In the genomic region with DNA sequence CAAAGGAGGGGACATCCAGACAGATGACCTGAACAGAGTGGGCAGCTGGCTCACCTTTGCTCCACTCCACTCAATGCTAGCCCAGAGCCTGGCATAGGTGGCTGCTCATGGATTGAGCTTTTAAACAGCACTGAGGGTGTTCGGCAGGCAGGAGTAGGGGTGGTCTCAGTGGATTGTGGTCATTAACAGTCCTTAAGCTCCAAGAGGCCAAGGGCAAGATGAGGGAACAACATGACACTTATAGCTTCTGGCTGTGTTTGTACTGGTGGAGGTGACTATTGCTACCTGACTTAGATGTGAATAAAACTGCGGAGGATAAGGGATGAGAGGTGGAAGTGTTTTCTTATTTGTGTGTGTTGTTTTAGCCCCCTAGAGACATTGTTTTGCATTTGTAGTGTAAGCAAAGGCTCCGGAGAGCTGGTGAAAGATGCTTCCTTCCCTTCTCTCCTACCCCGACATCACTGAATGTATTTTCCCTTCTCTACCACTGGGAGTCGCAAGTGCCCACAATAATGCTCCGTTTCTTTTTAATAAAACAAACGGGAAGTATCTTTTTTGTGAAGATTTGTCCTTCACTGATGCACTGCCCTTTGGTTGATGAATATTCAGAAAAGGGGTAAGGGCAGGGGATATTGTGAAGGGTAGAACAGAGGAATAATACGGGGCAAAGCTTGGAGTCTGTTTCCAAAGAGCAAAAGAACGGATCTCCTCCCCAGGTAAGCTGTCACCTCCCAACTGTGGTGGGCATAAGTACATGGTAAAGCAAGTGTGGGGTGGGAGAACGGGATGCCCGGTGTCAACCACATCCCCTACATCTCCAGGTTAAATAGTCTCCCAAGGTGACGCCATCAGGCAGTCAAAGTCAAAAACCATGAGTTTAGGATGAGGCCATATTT, we compare ENCODE assay signal across 8 cellular contexts. TPM values are rescaled to one million over a fixed set of nuclear protein-coding genes. Genes with fewer than 3 reads are reported as not detected.
A peak's percentile ranks its signal among the peaks of the same experiment; 100 is the strongest.
DNase-seq lines count a peak whose midpoint lies in the region; FAIRE-seq and TF ChIP-seq lines count a peak whose summit lies in the region.

No MANE protein-coding gene starts in this region.

- no peak for FAIRE-seq in HTR-8/SVneo (lab: Jason Lieb, UNC)

- no peak for TF ChIP-seq POLR2A in testis (IDR thresholded peaks at IDR 0.05)

- TF ChIP-seq CTCF in hepatocyte (IDR thresholded peaks at IDR 0.05; ENCODE audit: poor library complexity) (peak; percentile 80), testis (IDR thresholded peaks at IDR 0.05) (peak; percentile 18 to 52 (median 48))

- H3K4me3 ChIP-seq in hepatocyte (no peak overlapping the region), testis (no peak overlapping the region)

- H3K27ac ChIP-seq in hepatocyte (no peak overlapping the region), testis (no peak overlapping the region)

- intact Hi-C loops in testis (cut with DNase I; ENCODE audit: low total_unique reads) = loop anchor here (10.0 kb wide), 1 partner anchor 283 kb away; no protein-coding TSS in a partner anchor

- no peaks in the 10 kb centered on the region for H3K36me3 ChIP-seq in hepatocyte (replicated peaks; ENCODE audit: insufficient read depth, low read depth)
- H3K36me3 ChIP-seq in testis (ENCODE audit: low read depth, missing control alignments) = no peaks in the 10 kb centered on the region

- peak; percentile 82 for DNase-seq in DMS53 (lab: John Stamatoyannopoulos, UW)
- peak; percentile 48 for DNase-seq in GM19240 (ENCODE audit: insufficient read length, low spot score)
- DNase-seq in HTR-8/SVneo (ENCODE audit: insufficient read length, low spot score) = peak; percentile 49
- peak; percentile 3 to 8 for DNase-seq in activated CD4-positive, alpha-beta T cell treated with anti-CD3 and anti-CD28 coated beads, Interleukin-2, amount 50 U/mL, for 48 hours
- DNase-seq in hepatocyte (ENCODE audit: low spot score) = peak; percentile 50
- DNase-seq in testis = no peak
- DNase-seq in effector CD4-positive, alpha-beta T cell = no peak
- no peak for DNase-seq in COR-L47 (lab: John Stamatoyannopoulos, UW)

- H3K27me3 ChIP-seq in hepatocyte = no peaks in the 10 kb centered on the region
- H3K27me3 ChIP-seq in testis = no peaks in the 10 kb centered on the region

- H3K4me2 ChIP-seq in hepatocyte = no peak overlapping the region

- H3K9me3 ChIP-seq in hepatocyte (ENCODE audit: low read depth) = no peaks in the 10 kb centered on the region
- no peaks in the 10 kb centered on the region for H3K9me3 ChIP-seq in testis

- 36% methylated on average over 12 of the region's 12 CpGs for WGBS in hepatocyte (ENCODE audit: low lambda C conversion rate, missing lambda C conversion rate)
- WGBS in testis, 2 donors = 31% methylated on average over 12 of the region's 12 CpGs

- no peaks in the 10 kb centered on the region for H3K9me2 ChIP-seq in hepatocyte (replicated peaks; ENCODE audit: insufficient read depth)

- no peaks in the 10 kb centered on the region for H3K79me2 ChIP-seq in hepatocyte

- no peaks in the 10 kb centered on the region for H3K4me1 ChIP-seq in hepatocyte (ENCODE audit: insufficient read depth)
- no peaks in the 10 kb centered on the region for H3K4me1 ChIP-seq in testis

- no peaks in the 10 kb centered on the region for H4K20me1 ChIP-seq in hepatocyte (ENCODE audit: insufficient read depth, poor library complexity, severe bottlenecking)

- H2AFZ ChIP-seq in hepatocyte = no peak overlapping the region

RNA-seq across cellular contexts. Expression of gene MTNR1B, which starts 27.5 kb away (rescaled TPM):
- total RNA-seq in hepatocyte = 0.16 and 0.30 TPM in 2 replicates
- polyA plus RNA-seq in hepatocyte = 0.40 and 0.75 TPM in 2 replicates
- total RNA-seq in testis = under 1 TPM; 0.68 to 0.71 TPM
- 0.78 TPM for polyA plus RNA-seq in testis (ENCODE audit: insufficient read depth, low read depth, low replicate concordance)

Comparison
In these comparisons a context has a peak if more than half of its experiments do, and no peak if none do; other contexts are left out.
1. DNase-seq: peak in DMS53 (single experiment), GM19240 (single experiment), HTR-8/SVneo (single experiment), activated CD4-positive, alpha-beta T cell treated with anti-CD3 and anti-CD28 coated beads, Interleukin-2, amount 50 U/mL, for 48 hours (2 of 2) and hepatocyte (single experiment); none in testis (single experiment), effector CD4-positive, alpha-beta T cell (single experiment) and COR-L47 (single experiment).